29 cellular contexts compared by ENCODE assay signal in genomic region chr2:216717491-216717901, GRCh38. TPM values are rescaled to one million over a fixed set of nuclear protein-coding genes. Genes with fewer than 3 reads are reported as not detected.
DNase-seq lines count a peak whose midpoint lies in the region; ATAC-seq and TF ChIP-seq lines count a peak whose summit lies in the region.
"Had no signal": no experiment of that assay in that cellular context is flagged by ENCODE, and none has a peak within 500 bp of the region (broad histone marks: within the 10 kb centered on the region; RNA-seq: fewer than 3 reads in every experiment).

No MANE protein-coding gene starts in this region.

- H3K23ac ChIP-seq in H9 (ENCODE audit: insufficient read length, low read depth, low read length), result no peak overlapping the region

- no peak overlapping the region for H2BK120ac ChIP-seq in H9 (ENCODE audit: low read depth, low read length, poor library complexity, severe bottlenecking)

- H2BK12ac ChIP-seq in H9 (ENCODE audit: insufficient read length, low read depth, low read length), result no peak overlapping the region

- no peak overlapping the region for H3K9ac ChIP-seq in H9 (ENCODE audit: extremely low read depth, insufficient read length, low read length)
- no peak overlapping the region for H3K9ac ChIP-seq in endodermal cell (ENCODE audit: extremely low read depth, low read length, poor library complexity, severe bottlenecking)
- no peak overlapping the region for H3K9ac ChIP-seq in muscle layer of colon (ENCODE audit: low read length)
- H3K9ac ChIP-seq: BLaER1 had no signal

- no peaks in the 10 kb centered on the region for H3K23me2 ChIP-seq in H9 (ENCODE audit: insufficient read length, low read depth, low read length, poor library complexity, severe bottlenecking)

- no peak for TF ChIP-seq CTCF in H9 (conservative IDR thresholded peaks at IDR 0.05)
- TF ChIP-seq CTCF in endodermal cell (conservative IDR thresholded peaks at IDR 0.05), result no peak

- no peak overlapping the region for H3K4me2 ChIP-seq in H9 (ENCODE audit: insufficient read depth, insufficient read length, low read length)
- H3K4me2 ChIP-seq: A549, BLaER1 had no signal

- H3T11ph ChIP-seq in H9 (ENCODE audit: low read length), result no peak overlapping the region

- ATAC-seq in activated naive CD8-positive, alpha-beta T cell treated with anti-CD3 and anti-CD28 coated beads, Interleukin-2, amount 50 U/mL, for 24 hours, result no peak
- ATAC-seq in GM21825 (IDR thresholded peaks at IDR 0.05; ENCODE audit: unreplicated experiment) (no peak), GM19035 (IDR thresholded peaks at IDR 0.05; ENCODE audit: unreplicated experiment) (no peak)
- ATAC-seq: A549; activated CD4-positive, alpha-beta T cell treated with anti-CD3 and anti-CD28 coated beads for 36 hours; activated T-cell treated with anti-CD3 and anti-CD28 coated beads, Interleukin-2, amount 50 U/mL, for 4 hours; mucosa of descending colon; stimulated activated naive CD8-positive, alpha-beta T cell treated with anti-CD3 and anti-CD28 coated beads, Interleukin-15, Interleukin-2, amounts not matched to agents 100 U/mL and 50 U/mL, for 24 hours had no signal

- H4K5ac ChIP-seq in H9 (ENCODE audit: insufficient read length, low read depth, low read length), result no peak overlapping the region

- no peaks in the 10 kb centered on the region for H3K4me1 ChIP-seq in H9 (ENCODE audit: insufficient read depth, low read length)
- H3K4me1 ChIP-seq in endodermal cell (ENCODE audit: control insufficient read depth, insufficient read depth, low read length), result no peaks in the 10 kb centered on the region
- peaks cover 55% of the 10 kb centered on the region for H3K4me1 ChIP-seq in muscle layer of colon (ENCODE audit: insufficient read depth, low read length)

- no peak overlapping the region for H3K4ac ChIP-seq in H9 (ENCODE audit: low read depth, low read length)

- H2AK5ac ChIP-seq in H9 (ENCODE audit: insufficient read length, low read length), result no peak overlapping the region

- H3K27me3 ChIP-seq in H9 (ENCODE audit: insufficient read depth, low read length), result no peaks in the 10 kb centered on the region
- H3K27me3 ChIP-seq in endodermal cell (ENCODE audit: control insufficient read depth, insufficient read depth, low read length, poor library complexity, severe bottlenecking), result no peaks in the 10 kb centered on the region
- no peaks in the 10 kb centered on the region for H3K27me3 ChIP-seq in muscle layer of colon (ENCODE audit: control insufficient read depth in 1 of 2, insufficient read depth in 2 of 2, low read length in 2 of 2)
- H3K27me3 ChIP-seq: tibial nerve had no signal

- H2BK20ac ChIP-seq in H9 (ENCODE audit: low read depth, low read length, poor library complexity, severe bottlenecking), result no peak overlapping the region

- H2BK5ac ChIP-seq in H9 (ENCODE audit: insufficient read length, low read length), result no peak overlapping the region

- peaks cover 5 to 7% of the 10 kb centered on the region in 2 experiments for H3K4me1 Mint-ChIP-seq in H9
- no peaks in the 10 kb centered on the region for H3K4me1 Mint-ChIP-seq in endodermal cell
- H3K4me1 Mint-ChIP-seq in activated naive CD8-positive, alpha-beta T cell treated with anti-CD3 and anti-CD28 coated beads, Interleukin-2, amount 50 U/mL, for 24 hours, result no peaks in the 10 kb centered on the region
- H3K4me1 Mint-ChIP-seq: activated CD4-positive, alpha-beta T cell treated with anti-CD3 and anti-CD28 coated beads for 36 hours; immature natural killer cell had no signal

- peaks cover 2% of the 10 kb centered on the region for H4K20me1 ChIP-seq in H9 (ENCODE audit: control insufficient read depth, insufficient read depth, insufficient read length)
- H4K20me1 ChIP-seq: BLaER1 had no signal

- H3K4me3 ChIP-seq in endodermal cell (ENCODE audit: low read length), result no peak overlapping the region
- H3K4me3 ChIP-seq in muscle layer of colon (ENCODE audit: low read depth in 1 of 2, low read length in 2 of 2), result no peak overlapping the region
- H3K4me3 ChIP-seq: A549, BLaER1, coronary artery, mucosa of descending colon, tibial nerve had no signal

- DNase-seq in A172 (ENCODE audit: low spot score), result peak; percentile 23
- DNase-seq in H9, result peak; percentile 34
- DNase-seq in endodermal cell, result peak; percentile 53
- DNase-seq in activated naive CD8-positive, alpha-beta T cell treated with anti-CD3 and anti-CD28 coated beads, Interleukin-2, amount 50 U/mL, for 24 hours, result no peak
- no peak for DNase-seq in NCI-H82 (lab: John Stamatoyannopoulos, UW)
- DNase-seq: activated CD4-positive, alpha-beta T cell treated with anti-CD3 and anti-CD28 coated beads for 36 hours; activated naive CD4-positive, alpha-beta T cell; activated T-cell treated with anti-CD3 and anti-CD28 coated beads, Interleukin-2, amount 50 U/mL, for 4 hours; amniotic stem cell; Calu3; HFFc6; immature natural killer cell; Karpas-422; mucosa of descending colon; NCI-H1048; NCI-H1930; NCI-H345; SHP77; stimulated activated CD4-positive, alpha-beta T cell treated with anti-CD3 and anti-CD28 coated beads, Interleukin-4, amount 100 ng/mL, for 4 hours; stimulated activated naive CD8-positive, alpha-beta T cell treated with anti-CD3 and anti-CD28 coated beads, Interleukin-15, Interleukin-2, amounts not matched to agents 100 U/mL and 50 U/mL, for 24 hours; T-helper 1 cell had no signal

- H3K9me3 ChIP-seq in H9 (ENCODE audit: control insufficient read depth, low read depth, low read length) (no peaks in the 10 kb centered on the region), endodermal cell (ENCODE audit: control insufficient read depth, low read length) (no peaks in the 10 kb centered on the region), muscle layer of colon (ENCODE audit: low read length) (no peaks in the 10 kb centered on the region)
- H3K9me3 ChIP-seq: A549, BLaER1, mucosa of descending colon, tibial nerve had no signal

- H2AFZ ChIP-seq in H9 (ENCODE audit: low read length), result no peak overlapping the region

- no peaks in the 10 kb centered on the region for H3K79me1 ChIP-seq in H9 (ENCODE audit: insufficient read depth, low read depth, low read length, poor library complexity, severe bottlenecking)

- H4K8ac ChIP-seq in H9 (replicated peaks; ENCODE audit: insufficient read length, low read depth, low read length), result no peak overlapping the region

- H3K14ac ChIP-seq in H9 (ENCODE audit: insufficient read depth, low read length), result no peak overlapping the region

- H3K4me3 Mint-ChIP-seq in H9, result no peak overlapping the region
- no peak overlapping the region for H3K4me3 Mint-ChIP-seq in endodermal cell
- no peak overlapping the region for H3K4me3 Mint-ChIP-seq in activated naive CD8-positive, alpha-beta T cell treated with anti-CD3 and anti-CD28 coated beads, Interleukin-2, amount 50 U/mL, for 24 hours
- H3K4me3 Mint-ChIP-seq: activated CD4-positive, alpha-beta T cell treated with anti-CD3 and anti-CD28 coated beads for 36 hours; activated T-cell treated with anti-CD3 and anti-CD28 coated beads, Interleukin-2, amount 50 U/mL, for 4 hours; HFFc6; immature natural killer cell had no signal

- H3K56ac ChIP-seq in H9 (ENCODE audit: insufficient read length, low read depth, low read length), result no peak overlapping the region

- H3K36me3 Mint-ChIP-seq in H9 (ENCODE audit: insufficient read depth in 1 of 3, low read depth in 3 of 3) (no peaks in the 10 kb centered on the region; a peak in 1 of 7 replicates), endodermal cell (ENCODE audit: low read depth) (no peaks in the 10 kb centered on the region)
- no peaks in the 10 kb centered on the region for H3K36me3 Mint-ChIP-seq in activated naive CD8-positive, alpha-beta T cell treated with anti-CD3 and anti-CD28 coated beads, Interleukin-2, amount 50 U/mL, for 24 hours (ENCODE audit: low read depth)
- H3K36me3 Mint-ChIP-seq: immature natural killer cell had no signal

- H2BK15ac ChIP-seq in H9 (ENCODE audit: low read depth, low read length), result no peak overlapping the region

- no peak overlapping the region for H3K27ac ChIP-seq in H9 (ENCODE audit: insufficient read length, low read depth, low read length)
- no peak overlapping the region for H3K27ac ChIP-seq in endodermal cell (ENCODE audit: low read depth, low read length)
- peak overlapping the region; percentile 35 for H3K27ac ChIP-seq in muscle layer of colon (ENCODE audit: low read depth, low read length)
- H3K27ac ChIP-seq: A549, BLaER1, coronary artery, tibial nerve had no signal

- no CpG with 5 or more reads among the region's 4 CpGs for WGBS in H9 (ENCODE audit: extremely low coverage, insufficient read length, low lambda C conversion rate)
- WGBS in endodermal cell (ENCODE audit: insufficient coverage in 1 of 2, insufficient read length in 1 of 2), 2 experiments, result 63 to 90% methylated on average over 2 to 4 of the region's 4 CpGs

- H3K27me3 Mint-ChIP-seq in H9 (ENCODE audit: low read depth) (no peaks in the 10 kb centered on the region; the same call in 1 of the 2 replicates), endodermal cell (ENCODE audit: insufficient read depth) (peaks cover 14% of the 10 kb centered on the region)
- no peaks in the 10 kb centered on the region for H3K27me3 Mint-ChIP-seq in activated naive CD8-positive, alpha-beta T cell treated with anti-CD3 and anti-CD28 coated beads, Interleukin-2, amount 50 U/mL, for 24 hours

- no peak overlapping the region for H3K18ac ChIP-seq in H9 (ENCODE audit: insufficient read length, low read depth, low read length)

- H3K36me3 ChIP-seq in endodermal cell (ENCODE audit: control insufficient read depth, insufficient read depth, low read length), result no peaks in the 10 kb centered on the region
- H3K36me3 ChIP-seq in muscle layer of colon (ENCODE audit: insufficient read depth, low read length), result no peaks in the 10 kb centered on the region
- H3K36me3 ChIP-seq: BLaER1, tibial nerve had no signal

- no peaks in the 10 kb centered on the region for H3K9me3 Mint-ChIP-seq in H9
- H3K9me3 Mint-ChIP-seq in endodermal cell, result no peaks in the 10 kb centered on the region
- no peaks in the 10 kb centered on the region for H3K9me3 Mint-ChIP-seq in activated naive CD8-positive, alpha-beta T cell treated with anti-CD3 and anti-CD28 coated beads, Interleukin-2, amount 50 U/mL, for 24 hours
- H3K9me3 Mint-ChIP-seq: activated T-cell treated with anti-CD3 and anti-CD28 coated beads, Interleukin-2, amount 50 U/mL, for 4 hours; HFFc6 had no signal

- H3K27ac Mint-ChIP-seq in H9, result peak overlapping the region in 1 of 3 experiments; percentile 87; a peak in 1 of 7 replicates
- H3K27ac Mint-ChIP-seq in endodermal cell, result no peak overlapping the region
- no peak overlapping the region for H3K27ac Mint-ChIP-seq in activated naive CD8-positive, alpha-beta T cell treated with anti-CD3 and anti-CD28 coated beads, Interleukin-2, amount 50 U/mL, for 24 hours
- H3K27ac Mint-ChIP-seq: activated CD4-positive, alpha-beta T cell treated with anti-CD3 and anti-CD28 coated beads for 36 hours; HFFc6; immature natural killer cell had no signal

- no peaks in the 10 kb centered on the region for H3K79me2 ChIP-seq in H9 (ENCODE audit: insufficient read depth, low read length)

- no peak overlapping the region for H4K91ac ChIP-seq in H9 (ENCODE audit: insufficient read length, low read depth, low read length)

RNA-seq across cellular contexts. Expression of gene IGFBP5, which starts 22.1 kb away (rescaled TPM):
- 4.2 and 4.4 TPM in 2 replicates for total RNA-seq in A172 (2014; rRNA removed; shearing (Covaris generic))
- total RNA-seq in H9 (2021) (0.61 and 0.90 TPM in 2 replicates), endodermal cell (1 to 10 TPM; 3.6 to 8.9 TPM)
- 215 TPM for polyA plus RNA-seq in endodermal cell (2013, experiment 1 of 2)
- polyA plus RNA-seq in endodermal cell (2013, experiment 2 of 2), result 246 TPM
- total RNA-seq: activated CD4-positive, alpha-beta T cell treated with anti-CD3 and anti-CD28 coated beads for 36 hours; activated CD8-positive, alpha-beta memory T cell treated with anti-CD3 and anti-CD28 coated beads for 36 hours had no signal
- polyA plus RNA-seq: immature natural killer cell had no signal

Comparison
In these comparisons a context has a peak if more than half of its experiments do, and no peak if none do; other contexts are left out.
1. DNase-seq: peak in A172 (single experiment), H9 (single experiment) and endodermal cell (single experiment); none in activated naive CD8-positive, alpha-beta T cell treated with anti-CD3 and anti-CD28 coated beads, Interleukin-2, amount 50 U/mL, for 24 hours (single experiment) and NCI-H82 (single experiment).